In the genomic region with DNA sequence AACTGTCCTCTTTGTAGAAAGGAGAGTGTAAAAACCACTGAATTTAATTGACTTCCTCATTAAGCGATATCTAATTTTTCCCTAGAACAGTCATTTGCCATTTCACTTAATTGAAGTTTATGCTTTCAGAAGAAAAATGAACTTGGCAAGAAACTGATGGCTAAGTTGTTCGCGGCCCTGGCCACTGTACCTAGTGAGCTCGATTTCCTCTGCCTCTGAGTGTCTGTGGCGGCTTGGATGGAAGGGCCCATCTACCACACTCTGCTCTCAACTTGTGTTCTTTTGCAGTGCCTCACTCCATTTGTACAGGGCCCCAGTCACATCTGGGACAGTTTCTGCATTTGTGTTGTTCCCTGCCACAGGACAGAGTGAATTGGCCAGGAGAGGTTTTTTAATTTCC, we compare ENCODE assay signal across 28 cellular contexts.
"Had no signal": no experiment of that assay in that cellular context is flagged by ENCODE, and none has a peak within 500 bp of the region (broad histone marks: within the 10 kb centered on the region; RNA-seq: fewer than 3 reads in every experiment).

No MANE protein-coding gene starts in this region.

- H3K4me1 ChIP-seq: foreskin keratinocyte, gastrocnemius medialis, heart left ventricle had no signal

- H3K27ac ChIP-seq: brain microvascular endothelial cell, coronary artery, foreskin keratinocyte, gastrocnemius medialis, heart left ventricle had no signal

- H3K27me3 ChIP-seq: brain microvascular endothelial cell, dorsolateral prefrontal cortex, foreskin keratinocyte, gastrocnemius medialis, heart left ventricle had no signal

- H3K4me3 ChIP-seq: coronary artery, dorsolateral prefrontal cortex, gastrocnemius medialis, heart left ventricle had no signal

- FAIRE-seq: astrocyte, bronchial epithelial cell had no signal

- DNase-seq: activated CD4-positive, alpha-beta memory T cell treated with anti-CD3 and anti-CD28 coated beads, Interleukin-2, amount 10 ng/mL, durations not matched to agents 7 days and 5 days; activated CD4-positive, alpha-beta T cell treated with anti-CD3 and anti-CD28 coated beads for 1 hour; activated CD4-positive, alpha-beta T cell treated with anti-CD3 and anti-CD28 coated beads for 4 hours; activated CD4-positive, alpha-beta T cell treated with anti-CD3 and anti-CD28 coated beads, Interleukin-2, amount 10 ng/mL, durations not matched to agents 7 days and 5 days; activated CD4-positive, alpha-beta T cell treated with anti-CD3 and anti-CD28 coated beads, Interleukin-2, amount 50 U/mL, for 4 hours; activated CD8-positive, alpha-beta memory T cell treated with anti-CD3 and anti-CD28 coated beads, Interleukin-2, amount 50 U/mL, for 48 hours; activated effector memory CD4-positive, alpha-beta T cell treated with Interleukin-2 at 50 U/mL for 16 hours; activated gamma-delta T cell treated with Interleukin-2 at 50 U/mL for 16 hours; activated naive CD4-positive, alpha-beta T cell treated with anti-CD3 and anti-CD28 coated beads, Interleukin-2, amount 50 U/mL, for 16 hours; activated naive CD4-positive, alpha-beta T cell treated with Interleukin-2 at 50 U/mL for 16 hours; activated T-cell treated with anti-CD3 and anti-CD28 coated beads for 4 hours; activated T-cell treated with anti-CD3 and anti-CD28 coated beads, Interleukin-2, amount 50 U/mL, for 24 hours; activated T-cell treated with anti-CD3 and anti-CD28 coated beads, Interleukin-2, amount 50 U/mL, for 72 hours; amniotic stem cell; anterior cingulate cortex; brain microvascular endothelial cell; dorsolateral prefrontal cortex; effector memory CD4-positive, alpha-beta T cell; endodermal cell; foreskin keratinocyte; gastrocnemius medialis; glutamatergic neuron; heart left ventricle; hypothalamus; T1000 had no signal

- H3K9me3 ChIP-seq: gastrocnemius medialis had no signal

- H3K36me3 ChIP-seq: brain microvascular endothelial cell, gastrocnemius medialis, heart left ventricle had no signal
